8 cellular contexts compared by ENCODE assay signal in genomic region chr6:79536615-79536968, GRCh38. TPM values are rescaled to one million over a fixed set of nuclear protein-coding genes. Genes with fewer than 3 reads are reported as not detected.
A peak's percentile ranks its signal among the peaks of the same experiment; 100 is the strongest.
DNase-seq lines count a peak whose midpoint lies in the region; ATAC-seq and TF ChIP-seq lines count a peak whose summit lies in the region.

No MANE protein-coding gene starts in this region.

- H3K27me3 Mint-ChIP-seq in effector memory CD8-positive, alpha-beta T cell: peaks cover 0 to 10% of the 10 kb centered on the region in 2 donors

- POLR2A ChIA-PET in RWPE1 (lab: Yijun Ruan, JAX; ENCODE audit: low non-redundant PET): no interaction called here

- H3K36me3 ChIP-seq in GM06990 (ENCODE audit: control insufficient read depth, insufficient read depth, low read length): no peaks in the 10 kb centered on the region

- H3K4me1 Mint-ChIP-seq in effector memory CD8-positive, alpha-beta T cell (ENCODE audit: low read depth in 2 of 2): no peaks in the 10 kb centered on the region

- peak overlapping the region; percentile 76 for H3K27ac ChIP-seq in RWPE1

- ATAC-seq in GM21576 (IDR thresholded peaks at IDR 0.05; ENCODE audit: unreplicated experiment): no peak
- ATAC-seq in effector memory CD8-positive, alpha-beta T cell (replicated peaks): no peak

- TF ChIP-seq CTCF in GM06990 (IDR thresholded peaks at IDR 0.05; ENCODE audit: insufficient read depth, low read length, poor library complexity, severe bottlenecking) (no peak), RWPE1 (conservative IDR thresholded peaks at IDR 0.05; ENCODE audit: low read depth) (no peak), fibroblast of the aortic adventitia (IDR thresholded peaks at IDR 0.05; ENCODE audit: insufficient read depth, low read length) (no peak)

- DNase-seq in GM06990 (ENCODE audit: extremely low read depth, insufficient read length): no peak
- peak; percentile 19 for DNase-seq in RWPE1 (ENCODE audit: low spot score)
- DNase-seq in fibroblast of the aortic adventitia (ENCODE audit: low read depth): peak; percentile 46
- DNase-seq in pons (ENCODE audit: low spot score): peak; percentile 58
- DNase-seq in 8988T: no peak
- DNase-seq in NCI-H146 treated with DMSO at 0.1 percent for 48 hours (lab: John Stamatoyannopoulos, UW; ENCODE audit: unreplicated experiment): no peak
- DNase-seq in effector memory CD8-positive, alpha-beta T cell: no peak

- no peaks in the 10 kb centered on the region for H3K27me3 ChIP-seq in GM06990 (replicated peaks; ENCODE audit: control insufficient read depth, insufficient read depth, low read length)

- H3K4me3 Mint-ChIP-seq in effector memory CD8-positive, alpha-beta T cell: no peak overlapping the region

- H3K4me3 ChIP-seq in GM06990 (replicated peaks; ENCODE audit: low read depth, low read length) (peak overlapping the region; percentile 85), fibroblast of the aortic adventitia (ENCODE audit: low read depth, low read length) (peak overlapping the region; percentile 94)

- no peaks in the 10 kb centered on the region for H3K36me3 Mint-ChIP-seq in effector memory CD8-positive, alpha-beta T cell (ENCODE audit: insufficient read depth)

- no peak overlapping the region for H3K27ac Mint-ChIP-seq in effector memory CD8-positive, alpha-beta T cell

- CTCF ChIA-PET in RWPE1 (lab: Yijun Ruan, JAX): interaction anchor here (0.6 kb wide), 1 partner anchor 94 kb away, joined by 3 read pairs; the partner anchor contains the start of gene SH3BGRL2

- H3K9me3 Mint-ChIP-seq in effector memory CD8-positive, alpha-beta T cell: peaks cover 6% of the 10 kb centered on the region in 2 donors

RNA-seq across cellular contexts. Expression of gene LCA5, which starts 0.6 kb away (rescaled TPM):
- 7.4 and 12.1 TPM in 2 replicates for total RNA-seq in fibroblast of the aortic adventitia (ENCODE audit: low replicate concordance)

Comparison
In these comparisons a context has a peak if more than half of its experiments do, and no peak if none do; other contexts are left out.
1. DNase-seq: peak in RWPE1 (single experiment), fibroblast of the aortic adventitia (single experiment) and pons (single experiment); none in GM06990 (single experiment), 8988T (single experiment), NCI-H146 treated with DMSO at 0.1 percent for 48 hours (single experiment) and effector memory CD8-positive, alpha-beta T cell (0 of 3).